Comparison of ENCODE assay signal across 1 cellular context in genomic region chr9:137240841-137241489, GRCh38.
TF ChIP-seq lines count a peak whose summit lies in the region.

Gene TUBB4B (plus strand): TSS chr9:137241287. CDS start chr9:137241361, 74 bp downstream.

TF ChIP-seq in HepG2, 621 proteins besides CTCF, POLR2A, EP300 and RAD21 (continued from another document and continues in another):
- peak; percentile 48; the same call in 1 of the 2 replicates for TF ChIP-seq ZHX2 (IDR thresholded peaks at IDR 0.05; ENCODE audit: low read depth)
- peak; percentile 50; the same call in 1 of the 2 replicates for TF ChIP-seq ZHX2 (CRISPR knock-in tag; IDR thresholded peaks at IDR 0.05; ENCODE audit: borderline replicate concordance)
- no peak for TF ChIP-seq ZNF576 (CRISPR knock-in tag; IDR thresholded peaks at IDR 0.05)
- peak; percentile 42; the same call in 1 of the 2 replicates for TF ChIP-seq MYC (CRISPR knock-in tag; IDR thresholded peaks at IDR 0.05; ENCODE audit: borderline replicate concordance)
- TF ChIP-seq ZNF432 (CRISPR knock-in tag; IDR thresholded peaks at IDR 0.05; ENCODE audit: borderline replicate concordance) = no peak
- TF ChIP-seq E2F5 (CRISPR knock-in tag; conservative IDR thresholded peaks at IDR 0.05) = peak; percentile 45
- TF ChIP-seq ZNF263 (CRISPR knock-in tag; IDR thresholded peaks at IDR 0.05) = no peak; the same call in 1 of the 2 replicates
- no peak for TF ChIP-seq FOXA1 (IDR thresholded peaks at IDR 0.05)
- peak; percentile 38; the same call in 1 of the 2 replicates for TF ChIP-seq FOXA1 (CRISPR knock-in tag; IDR thresholded peaks at IDR 0.05)
- TF ChIP-seq ZNF121 (CRISPR knock-in tag; IDR thresholded peaks at IDR 0.05) = no peak
- TF ChIP-seq ZNF18 (CRISPR knock-in tag; IDR thresholded peaks at IDR 0.05; ENCODE audit: insufficient replicate concordance) = peak; percentile 54
- no peak for TF ChIP-seq TRAFD1 (CRISPR knock-in tag; IDR thresholded peaks at IDR 0.05; ENCODE audit: borderline replicate concordance)
- TF ChIP-seq TMF1 (CRISPR knock-in tag; IDR thresholded peaks at IDR 0.05; ENCODE audit: low read depth) = peak; percentile 54; the same call in 1 of the 2 replicates
- no peak for TF ChIP-seq ZNF354B (CRISPR knock-in tag; IDR thresholded peaks at IDR 0.05)
- no peak for TF ChIP-seq U2AF2 (IDR thresholded peaks at IDR 0.05; ENCODE audit: low read depth, low read length)
- TF ChIP-seq ZNF570 (CRISPR knock-in tag; IDR thresholded peaks at IDR 0.05; ENCODE audit: borderline replicate concordance) = no peak
- TF ChIP-seq ZNF331 (CRISPR knock-in tag; IDR thresholded peaks at IDR 0.05) = peak; percentile 62; the same call in 1 of the 2 replicates
- TF ChIP-seq CCAR2 (optimal IDR thresholded peaks at IDR 0.05; ENCODE audit: low read depth, low read length) = no peak
- TF ChIP-seq ZNF839 (CRISPR knock-in tag; IDR thresholded peaks at IDR 0.05; ENCODE audit: borderline replicate concordance) = no peak
- TF ChIP-seq NFIB (CRISPR knock-in tag; IDR thresholded peaks at IDR 0.05; ENCODE audit: borderline replicate concordance) = no peak
- TF ChIP-seq ZNF326 (CRISPR knock-in tag; IDR thresholded peaks at IDR 0.05; ENCODE audit: borderline replicate concordance) = no peak
- TF ChIP-seq TAF1 (CRISPR knock-in tag; IDR thresholded peaks at IDR 0.05) = peak; percentile 97
- peak; percentile 58; the same call in 1 of the 2 replicates for TF ChIP-seq E2F1 (CRISPR knock-in tag; IDR thresholded peaks at IDR 0.05)
- peak; percentile 63; the same call in 1 of the 2 replicates for TF ChIP-seq HMG20B (CRISPR knock-in tag; conservative IDR thresholded peaks at IDR 0.05)
- TF ChIP-seq ZBTB2 (CRISPR knock-in tag; IDR thresholded peaks at IDR 0.05; ENCODE audit: low read depth) = no peak; the same call in 1 of the 2 replicates
- 0 out of 2 replicates have a peak, but pooled peaks have one; percentile 67 for TF ChIP-seq ATF2 (CRISPR knock-in tag; IDR thresholded peaks at IDR 0.05)
- 0 out of 2 replicates have a peak, but pooled peaks have one; percentile 76 for TF ChIP-seq SNAPC5 (CRISPR knock-in tag; IDR thresholded peaks at IDR 0.05; ENCODE audit: borderline replicate concordance)
- peak; percentile 7; the same call in 1 of the 2 replicates for TF ChIP-seq HNF4G (IDR thresholded peaks at IDR 0.05; ENCODE audit: borderline replicate concordance, low read depth, low read length)
- no peak for TF ChIP-seq HNF4G (CRISPR knock-in tag; IDR thresholded peaks at IDR 0.05; ENCODE audit: borderline replicate concordance, low read depth)
- peak; percentile 74 for TF ChIP-seq TFE3 (CRISPR knock-in tag; IDR thresholded peaks at IDR 0.05)
- no peak; the same call in 1 of the 2 replicates for TF ChIP-seq THAP8 (CRISPR knock-in tag; IDR thresholded peaks at IDR 0.05; ENCODE audit: borderline replicate concordance)
- TF ChIP-seq ZNF772 (CRISPR knock-in tag; IDR thresholded peaks at IDR 0.05) = peak; percentile 68; the same call in 1 of the 2 replicates
- TF ChIP-seq RBFOX2 (IDR thresholded peaks at IDR 0.05; ENCODE audit: low read depth, low read length) = peak; percentile 87
- TF ChIP-seq RXRB (CRISPR knock-in tag; IDR thresholded peaks at IDR 0.05; ENCODE audit: borderline replicate concordance) = peak; percentile 47; the same call in 1 of the 2 replicates
- TF ChIP-seq GTF3A (CRISPR knock-in tag; conservative IDR thresholded peaks at IDR 0.05) = no peak
- 0 out of 2 replicates have a peak, but pooled peaks have one; percentile 63 for TF ChIP-seq SATB2 (CRISPR knock-in tag; IDR thresholded peaks at IDR 0.05)
- peak; percentile 69 for TF ChIP-seq MED8 (CRISPR knock-in tag; IDR thresholded peaks at IDR 0.05; ENCODE audit: insufficient replicate concordance)
